Comparison of ENCODE assay signal across 8 cellular contexts in the genomic region with DNA sequence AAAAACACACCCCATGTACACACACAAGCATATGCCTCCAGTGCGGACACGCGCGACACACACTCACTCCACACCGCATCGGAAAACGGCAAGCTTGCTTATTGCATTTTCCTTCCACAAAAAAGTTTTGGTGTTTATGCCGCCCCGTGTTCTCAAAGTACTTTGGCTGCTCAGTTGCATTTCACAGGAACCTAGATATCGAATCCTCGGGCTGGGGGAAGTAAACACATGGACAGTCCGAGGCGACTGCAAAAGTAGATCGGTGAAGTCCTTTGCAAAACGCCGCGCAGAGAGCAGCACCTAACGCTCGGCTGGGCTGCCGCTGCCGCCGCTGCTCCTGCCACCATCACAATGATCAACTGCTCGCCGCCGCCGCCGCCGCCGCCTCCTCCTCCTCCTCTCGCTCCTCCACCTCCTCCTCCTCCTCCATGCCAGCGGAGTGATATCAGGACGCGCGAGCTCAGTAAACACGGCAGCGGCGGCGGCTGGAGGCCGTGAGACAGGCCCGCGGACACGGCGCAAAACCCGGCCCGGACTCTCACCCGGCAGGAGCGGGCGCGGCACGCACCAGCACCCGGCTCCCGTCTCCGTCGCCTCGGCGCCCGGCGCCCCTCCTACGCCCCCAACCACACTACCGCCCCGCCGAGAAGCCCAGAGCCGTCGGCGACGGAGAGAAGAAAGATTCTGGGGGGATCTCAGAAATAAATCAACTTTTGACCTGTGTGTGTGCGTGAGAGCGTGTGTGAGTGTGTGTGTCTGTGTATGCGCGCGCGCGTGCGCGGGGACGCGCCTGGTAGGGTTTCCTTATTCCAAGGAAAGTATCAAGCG. TPM values are rescaled to one million over a fixed set of nuclear protein-coding genes. Genes with fewer than 3 reads are reported as not detected.
A peak's percentile ranks its signal among the peaks of the same experiment; 100 is the strongest.
DNase-seq lines count a peak whose midpoint lies in the region; ATAC-seq, FAIRE-seq and TF ChIP-seq lines count a peak whose summit lies in the region.

Gene MAML3, minus strand, starts transcription at position 441 of the 828 bp plus-strand sequence. CDS start 857 bp downstream, outside the sequence.

- intact Hi-C loops in OCI-LY7 (cut with micrococcal nuclease; ENCODE audit: unreplicated experiment) (loop anchor here (1.0 to 10.0 kb wide), 6 partner anchors 95 to 1137 kb away; partner anchors contain the start of genes NOCT, RAB33B and SETD7), endothelial cell of umbilical vein (cut with micrococcal nuclease) (loop anchor here (1.0 to 5.0 kb wide), 4 partner anchors 69 to 263 kb away; partner anchors contain the start of gene SCOC)

- H4K20me1 ChIP-seq in OCI-LY7 (ENCODE audit: insufficient read depth, low read length): no peaks in the 10 kb centered on the region
- no peaks in the 10 kb centered on the region for H4K20me1 ChIP-seq in endothelial cell of umbilical vein (replicated peaks; ENCODE audit: control insufficient read depth, extremely low read depth, insufficient read depth, low read length)

- no peaks in the 10 kb centered on the region for H3K9me3 ChIP-seq in OCI-LY7 (ENCODE audit: low read length)
- no peaks in the 10 kb centered on the region for H3K9me3 ChIP-seq in endothelial cell of umbilical vein (replicated peaks; ENCODE audit: control insufficient read depth, insufficient read depth, low read length)

- H3K9me1 ChIP-seq in endothelial cell of umbilical vein (replicated peaks; ENCODE audit: control insufficient read depth, extremely low read depth, insufficient read depth, low read length): no peaks in the 10 kb centered on the region

- TF ChIP-seq POLR2A in endothelial cell of umbilical vein (IDR thresholded peaks at IDR 0.05; ENCODE audit: low read depth, low read length): peak; percentile 53

- H3K36me3 ChIP-seq in OCI-LY7 (ENCODE audit: insufficient read depth, low read length) (no peaks in the 10 kb centered on the region), endothelial cell of umbilical vein (ENCODE audit: control insufficient read depth in 2 of 2, extremely low read depth in 1 of 2, insufficient read depth in 2 of 2, low read length in 2 of 2) (no peaks in the 10 kb centered on the region)

- ATAC-seq in GM21390 (IDR thresholded peaks at IDR 0.05; ENCODE audit: unreplicated experiment): peak; percentile 33

- H3K27ac ChIP-seq in OCI-LY7 (ENCODE audit: low read depth, low read length, poor library complexity, severe bottlenecking) (peak within 1 kb of the TSS; percentile 52), endothelial cell of umbilical vein (ENCODE audit: insufficient read depth, low read depth, low read length) (peak within 1 kb of the TSS; percentile 99)

- no peaks in the 10 kb centered on the region for H3K9me2 ChIP-seq in OCI-LY7 (ENCODE audit: insufficient read depth, low read length)

- POLR2A ChIA-PET in OCI-LY7 (lab: Charles Lee) (interaction anchor here (0.7 to 1.0 kb wide), 2 partner anchors 56 to 89 kb away, joined by 3 read pairs; no protein-coding TSS in a partner anchor), endothelial cell of umbilical vein (lab: Charles Lee) (interaction anchor here (0.7 to 1.4 kb wide), 9 partner anchors 16 to 414 kb away, joined by 3 to 5 read pairs (median 3); no protein-coding TSS in a partner anchor)

- TF ChIP-seq CTCF in OCI-LY7 (conservative IDR thresholded peaks at IDR 0.05; ENCODE audit: low read length): no peak
- TF ChIP-seq CTCF in endothelial cell of umbilical vein (IDR thresholded peaks at IDR 0.05; ENCODE audit: extremely low read depth in 1 of 2, insufficient read depth in 1 of 2, low read depth in 1 of 2, low read length in 2 of 2): no peak

- dilution Hi-C loops in endothelial cell of umbilical vein (cut with MboI; ENCODE audit: extremely low pct_ligation_motif_present, low sequenced_read_pairs): no loop called here

- no TSS peak for BruUV-seq in OCI-LY7 (replicated peaks; lab: Mats Ljungman, UMichigan)
- BruUV-seq in endothelial cell of umbilical vein (replicated peaks; lab: Mats Ljungman, UMichigan): TSS peak; percentile 59

- H3K9ac ChIP-seq in endothelial cell of umbilical vein (replicated peaks; ENCODE audit: extremely low read depth, insufficient read depth, low read length): peak within 1 kb of the TSS; percentile 99

- H3K4me1 ChIP-seq in OCI-LY7 (ENCODE audit: insufficient read depth, low read length, poor library complexity, severe bottlenecking): peaks cover 59% of the 10 kb centered on the region
- H3K4me1 ChIP-seq in endothelial cell of umbilical vein (ENCODE audit: control insufficient read depth, extremely low read depth, insufficient read depth, low read length): peaks cover 10% of the 10 kb centered on the region

- H3K27me3 ChIP-seq in endothelial cell of umbilical vein (ENCODE audit: control insufficient read depth in 2 of 2, insufficient read depth in 2 of 2, low read length in 2 of 2): no peaks in the 10 kb centered on the region

- H3K4me3 ChIP-seq in Jurkat, Clone E6-1 (ENCODE audit: low read length): peak within 1 kb of the TSS; percentile 56
- peak within 1 kb of the TSS; percentile 72 for H3K4me3 ChIP-seq in OCI-LY7 (ENCODE audit: low read depth, low read length, poor library complexity, severe bottlenecking)
- peak within 1 kb of the TSS; percentile 64 to 91 (median 67) for H3K4me3 ChIP-seq in endothelial cell of umbilical vein (replicated peaks in 1 of 3; ENCODE audit: insufficient read depth in 1 of 3, low read depth in 1 of 3, low read length in 3 of 3)

- DNase-seq in AG20443 (ENCODE audit: low spot score) (peak; percentile 90), OCI-LY7 (ENCODE audit: low spot score) (peak; percentile 91), activated T-cell treated with anti-CD3 and anti-CD28 coated beads for 24 hours (ENCODE audit: low read depth) (peak; percentile 66), endothelial cell of umbilical vein (ENCODE audit: low read depth, low spot score) (peak; percentile 95), midbrain (lab: John Stamatoyannopoulos, UW) (peak; percentile 90)
- DNase-seq in Jurkat, Clone E6-1 (ENCODE audit: low read depth, low spot score): peak; percentile 78
- peak; percentile 58 for DNase-seq in stimulated activated CD8-positive, alpha-beta memory T cell treated with anti-CD3 and anti-CD28 coated beads, Interleukin-15, amount 100 ng/mL, for 1 hour (ENCODE audit: low read depth)

- peak; percentile 83 for FAIRE-seq in endothelial cell of umbilical vein (lab: Jason Lieb, UNC)

- H3K4me2 ChIP-seq in OCI-LY7 (ENCODE audit: low read length) (peak within 1 kb of the TSS; percentile 81), endothelial cell of umbilical vein (ENCODE audit: insufficient read depth, low read length) (peak within 1 kb of the TSS; percentile 95)

- H2AFZ ChIP-seq in OCI-LY7 (ENCODE audit: low read length) (peak within 1 kb of the TSS; percentile 95), endothelial cell of umbilical vein (ENCODE audit: low read depth, low read length) (peak within 1 kb of the TSS; percentile 68)

- CTCF ChIA-PET in OCI-LY7 (lab: Charles Lee; ENCODE audit: unreplicated experiment) (no interaction called here), endothelial cell of umbilical vein (lab: Charles Lee) (interaction anchor here (0.6 to 5.1 kb wide), 14 partner anchors 9 to 421 kb away, joined by 3 to 65 read pairs (median 6); no protein-coding TSS in a partner anchor)

- no peaks in the 10 kb centered on the region for H3K79me2 ChIP-seq in OCI-LY7 (ENCODE audit: insufficient read depth, low read depth, low read length)
- peaks cover 28% of the 10 kb centered on the region for H3K79me2 ChIP-seq in endothelial cell of umbilical vein (ENCODE audit: control insufficient read depth, insufficient read depth, low read length)

TF ChIP-seq in endothelial cell of umbilical vein, 7 proteins besides CTCF, POLR2A, EP300 and RAD21:
- TF ChIP-seq FOS (IDR thresholded peaks at IDR 0.05; ENCODE audit: borderline replicate concordance, insufficient read depth, low read length) (peak; percentile 16), JUN (IDR thresholded peaks at IDR 0.05; ENCODE audit: borderline replicate concordance, insufficient read depth, insufficient read length, low read depth) (no peak), MYC (IDR thresholded peaks at IDR 0.05; ENCODE audit: low read depth, low read length) (peak; percentile 18), POLR2AphosphoS5 (IDR thresholded peaks at IDR 0.05; ENCODE audit: insufficient read depth, low read depth, low read length) (peak; percentile 89)

RNA-seq across cellular contexts. Expression of gene MAML3, which starts in this region (rescaled TPM):
- 1.7 TPM for polyA plus RNA-seq in Jurkat, Clone E6-1 (2012; ENCODE audit: insufficient read depth, insufficient read length)
- 1.2 and 1.8 TPM in 2 replicates for total RNA-seq in OCI-LY7 (2014; rRNA removed; shearing (Covaris generic))
- total RNA-seq in OCI-LY7 (2022) (0.74 and 0.80 TPM in 2 replicates), endothelial cell of umbilical vein (20.1 and 20.3 TPM in 2 replicates)
- 13.1 and 14.0 TPM in 2 replicates for polyA plus RNA-seq in endothelial cell of umbilical vein
- 11.6 TPM in 2 replicates for polyA plus RNA-seq in endothelial cell of umbilical vein (2011; cell fraction: cytosol; rRNA removed)
- 21.1 and 27.4 TPM in 2 replicates for polyA plus RNA-seq in endothelial cell of umbilical vein (2011; cell fraction: nucleus; rRNA removed)
- 8.1 and 10.2 TPM in 2 replicates for polyA plus RNA-seq in endothelial cell of umbilical vein (2012)
- 24.5 and 26.5 TPM in 2 replicates for polyA minus RNA-seq in endothelial cell of umbilical vein
- 1.1 TPM for polyA minus RNA-seq in endothelial cell of umbilical vein (2011; cell fraction: cytosol; rRNA and poly(A)+ RNA removed)
- polyA minus RNA-seq in endothelial cell of umbilical vein (2011; cell fraction: nucleus; rRNA and poly(A)+ RNA removed): 55.7 and 61.8 TPM in 2 replicates

Comparison
In these comparisons a context has a peak if more than half of its experiments do, and no peak if none do; other contexts are left out.
1. Peak in every context shown above with its lines: DNase-seq, ATAC-seq, H3K4me3 ChIP-seq and H3K27ac ChIP-seq.